In genomic region chrX:30931920-30932319, GRCh38 we compare ENCODE assay signal across 25 cellular contexts.
"Had no signal": no experiment of that assay in that cellular context is flagged by ENCODE, and none has a peak within 500 bp of the region (broad histone marks: within the 10 kb centered on the region; RNA-seq: fewer than 3 reads in every experiment).

No MANE protein-coding gene starts in this region.

- H3K27me3 ChIP-seq: neutrophil, pancreas, right atrium auricular region, testis, tibial artery, upper lobe of right lung, uterus had no signal

- H3K9me3 Mint-ChIP-seq: stimulated activated memory B cell treated with anti-CD40 and anti-IgM and Interleukin-4, amounts not matched to agents 10 μg/mL and 1 μg/mL and 100 μg/mL, for 72 hours had no signal

- H3K4me1 Mint-ChIP-seq: memory B cell; naive B cell; neural crest cell; stimulated activated memory B cell treated with anti-CD40 and anti-IgM and Interleukin-4, amounts not matched to agents 10 μg/mL and 1 μg/mL and 100 μg/mL, for 72 hours had no signal

- H3K27ac ChIP-seq: dorsolateral prefrontal cortex, neutrophil, pancreas, right atrium auricular region, skin epidermis, spleen, testis, tibial artery, upper lobe of right lung, uterus had no signal

- H3K4me3 Mint-ChIP-seq: memory B cell; naive B cell; natural killer cell treated with Interleukin-12 subunit alpha and Interleukin-12 subunit beta and Interleukin-15 and Interleukin-18, amount 100 ng/mL, for 72 hours; neural crest cell; stimulated activated memory B cell treated with anti-CD40 and anti-IgM and Interleukin-4, amounts not matched to agents 10 μg/mL and 1 μg/mL and 100 μg/mL, for 72 hours had no signal

- H3K36me3 ChIP-seq: neutrophil, pancreas, right atrium auricular region, spleen, tibial artery, upper lobe of right lung, uterus had no signal

- H3K4me1 ChIP-seq: right atrium auricular region, spleen, testis, tibial artery, upper lobe of right lung, uterus had no signal

- H3K9me3 ChIP-seq: mucosa of descending colon, neutrophil, pancreas, right atrium auricular region, testis, tibial artery, upper lobe of right lung, uterus had no signal

- FAIRE-seq: frontal cortex, keratinocyte had no signal

- ATAC-seq: left lobe of liver; mucosa of descending colon; natural killer cell treated with Interleukin-12 subunit alpha and Interleukin-12 subunit beta and Interleukin-15 and Interleukin-18, amount 100 ng/mL, for 72 hours; stimulated activated memory B cell treated with anti-CD40 and anti-IgM and Interleukin-4, amounts not matched to agents 10 μg/mL and 1 μg/mL and 100 μg/mL, for 72 hours; stimulated activated naive CD8-positive, alpha-beta T cell treated with anti-CD3 and anti-CD28 coated beads, Interleukin-15, Interleukin-2, amounts not matched to agents 100 U/mL and 50 U/mL, for 24 hours; upper lobe of right lung had no signal

- DNase-seq: dorsolateral prefrontal cortex; effector CD4-positive, alpha-beta T cell; mucosa of descending colon; naive B cell; pancreas; spleen; stimulated activated CD4-positive, alpha-beta T cell treated with anti-CD3 and anti-CD28 coated beads, Interleukin-4, amount 100 ng/mL, for 4 hours; stimulated activated naive CD8-positive, alpha-beta T cell treated with anti-CD3 and anti-CD28 coated beads, Interleukin-15, Interleukin-2, amounts not matched to agents 100 U/mL and 50 U/mL, for 24 hours; substantia nigra; testis; tibial artery; upper lobe of right lung; uterus had no signal

- H3K27ac Mint-ChIP-seq: memory B cell; naive B cell; natural killer cell treated with Interleukin-12 subunit alpha and Interleukin-12 subunit beta and Interleukin-15 and Interleukin-18, amount 100 ng/mL, for 72 hours; progenitor cell of endocrine pancreas; stimulated activated memory B cell treated with anti-CD40 and anti-IgM and Interleukin-4, amounts not matched to agents 10 μg/mL and 1 μg/mL and 100 μg/mL, for 72 hours had no signal

- H3K27me3 Mint-ChIP-seq: naive B cell; progenitor cell of endocrine pancreas; stimulated activated memory B cell treated with anti-CD40 and anti-IgM and Interleukin-4, amounts not matched to agents 10 μg/mL and 1 μg/mL and 100 μg/mL, for 72 hours had no signal

- H3K4me3 ChIP-seq: dorsolateral prefrontal cortex, lung, mucosa of descending colon, pancreas, right atrium auricular region, skin epidermis, spleen, testis, tibial artery, upper lobe of right lung, uterus had no signal

- H3K36me3 Mint-ChIP-seq: memory B cell; naive B cell; natural killer cell treated with Interleukin-12 subunit alpha and Interleukin-12 subunit beta and Interleukin-15 and Interleukin-18, amount 100 ng/mL, for 72 hours; stimulated activated memory B cell treated with anti-CD40 and anti-IgM and Interleukin-4, amounts not matched to agents 10 μg/mL and 1 μg/mL and 100 μg/mL, for 72 hours had no signal
